Comparison of ENCODE assay signal across 1 cellular context in the genomic region with DNA sequence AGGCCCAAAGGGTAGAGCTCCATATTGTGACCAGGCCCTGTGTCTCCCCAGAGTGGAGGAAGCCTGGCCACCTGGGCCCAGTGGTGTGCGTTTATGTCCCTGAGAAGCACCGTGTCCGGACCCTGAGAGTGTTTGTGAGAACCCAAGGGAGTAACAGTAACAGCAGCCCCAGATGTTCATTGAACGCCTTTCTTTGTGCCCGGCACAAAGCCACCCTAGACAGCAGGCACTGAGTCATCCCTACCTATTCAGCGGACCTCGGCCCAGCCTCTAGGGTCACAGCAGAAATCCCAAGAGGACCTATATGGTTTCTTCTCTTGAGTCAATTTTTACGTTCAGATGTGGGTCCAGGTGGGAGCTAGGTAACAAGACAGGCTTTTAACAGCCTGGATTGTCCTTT.
TF ChIP-seq lines count a peak whose summit lies in the region.

No MANE protein-coding gene starts in this region.

TF ChIP-seq in H1, 55 proteins besides CTCF, POLR2A, EP300 and RAD21 (continued from another document):
- TF ChIP-seq, protein P1, sequence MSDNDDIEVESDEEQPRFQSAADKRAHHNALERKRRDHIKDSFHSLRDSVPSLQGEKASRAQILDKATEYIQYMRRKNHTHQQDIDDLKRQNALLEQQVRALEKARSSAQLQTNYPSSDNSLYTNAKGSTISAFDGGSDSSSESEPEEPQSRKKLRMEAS (IDR thresholded peaks at IDR 0.05) = no peak
- TF ChIP-seq EZH2 (IDR thresholded peaks at IDR 0.05; ENCODE audit: low read depth, low read length, severe bottlenecking) = no peak
- no peak for TF ChIP-seq NANOG (IDR thresholded peaks at IDR 0.05; ENCODE audit: insufficient read depth, low read depth, low read length, poor library complexity, severe bottlenecking)
- no peak for TF ChIP-seq RFX5 (IDR thresholded peaks at IDR 0.05; ENCODE audit: borderline replicate concordance, low read depth, low read length)
- TF ChIP-seq BCL11A (IDR thresholded peaks at IDR 0.05; ENCODE audit: low read depth in 2 of 2, low read length in 2 of 2) = no peak
- no peak for TF ChIP-seq TAF7 (optimal IDR thresholded peaks at IDR 0.05; ENCODE audit: borderline replicate concordance, low read depth, low read length)
- TF ChIP-seq, protein P2, sequence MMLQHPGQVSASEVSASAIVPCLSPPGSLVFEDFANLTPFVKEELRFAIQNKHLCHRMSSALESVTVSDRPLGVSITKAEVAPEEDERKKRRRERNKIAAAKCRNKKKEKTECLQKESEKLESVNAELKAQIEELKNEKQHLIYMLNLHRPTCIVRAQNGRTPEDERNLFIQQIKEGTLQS (IDR thresholded peaks at IDR 0.05; ENCODE audit: insufficient read depth, low read depth, low read length) = no peak
TF ChIP-seq in H1: peak in this region for 0.
